In the genomic region with DNA sequence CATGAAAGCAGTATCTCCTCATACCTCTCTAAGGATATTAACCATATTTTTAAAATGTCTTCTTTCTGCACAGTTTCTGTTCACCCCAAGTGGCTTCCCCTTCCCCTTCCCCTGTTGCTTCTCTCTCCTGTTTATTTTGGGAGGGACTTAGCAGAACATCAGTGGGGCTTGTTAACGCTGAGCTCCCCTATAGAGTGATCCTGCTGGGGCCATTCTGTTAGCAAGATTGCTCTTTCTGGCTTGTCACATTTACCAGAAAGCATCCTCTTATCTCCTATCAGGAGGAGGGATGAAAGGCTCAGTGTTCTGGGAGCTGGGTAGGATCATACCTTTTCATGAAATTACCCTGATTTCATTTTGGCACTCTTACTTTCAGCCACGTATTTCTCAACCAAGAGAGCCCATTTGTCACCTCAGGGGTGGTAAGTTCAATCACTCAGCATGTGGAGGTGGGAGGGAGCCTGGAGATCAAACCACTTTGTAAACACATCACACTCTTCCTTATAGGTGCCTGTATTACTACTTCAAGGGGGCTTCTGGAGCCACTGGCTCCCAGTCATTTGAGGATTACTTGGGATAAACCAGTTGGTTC, we compare ENCODE assay signal across 22 cellular contexts. TPM values are rescaled to one million over a fixed set of nuclear protein-coding genes. Genes with fewer than 3 reads are reported as not detected.
DNase-seq lines count a peak whose midpoint lies in the region; ATAC-seq and TF ChIP-seq lines count a peak whose summit lies in the region.
"Had no signal": no experiment of that assay in that cellular context is flagged by ENCODE, and none has a peak within 500 bp of the region (broad histone marks: within the 10 kb centered on the region; RNA-seq: fewer than 3 reads in every experiment).

No MANE protein-coding gene starts in this region.

- H3K9me3 Mint-ChIP-seq in stimulated activated naive CD8-positive, alpha-beta T cell treated with anti-CD3 and anti-CD28 coated beads, Interleukin-15, Interleukin-2, amounts not matched to agents 100 ng/mL and 50 ng/mL, for 24 hours: no peaks in the 10 kb centered on the region
- H3K9me3 Mint-ChIP-seq in mesothelial cell of epicardium: peaks cover 11% of the 10 kb centered on the region
- H3K9me3 Mint-ChIP-seq: H9 had no signal

- peaks cover 12% of the 10 kb centered on the region for H3K27me3 Mint-ChIP-seq in stimulated activated naive CD8-positive, alpha-beta T cell treated with anti-CD3 and anti-CD28 coated beads, Interleukin-15, Interleukin-2, amounts not matched to agents 100 ng/mL and 50 ng/mL, for 24 hours
- no peaks in the 10 kb centered on the region for H3K27me3 Mint-ChIP-seq in mesothelial cell of epicardium (ENCODE audit: low read depth)

- H3K9me3 ChIP-seq in ectodermal cell (ENCODE audit: control insufficient read depth, low read length) (peaks cover 2% of the 10 kb centered on the region), prostate gland (no peaks in the 10 kb centered on the region), tibial artery (no peaks in the 10 kb centered on the region)
- H3K9me3 ChIP-seq: BE2C had no signal

- no peak for ATAC-seq in stimulated activated naive CD8-positive, alpha-beta T cell treated with anti-CD3 and anti-CD28 coated beads, Interleukin-15, Interleukin-2, amounts not matched to agents 100 U/mL and 50 U/mL, for 24 hours
- no peak for ATAC-seq in GM21737 (IDR thresholded peaks at IDR 0.05; ENCODE audit: unreplicated experiment)

- H3K27me3 ChIP-seq in ectodermal cell (ENCODE audit: control insufficient read depth, insufficient read depth, low read length, poor library complexity, severe bottlenecking): peaks cover 12% of the 10 kb centered on the region
- no peaks in the 10 kb centered on the region for H3K27me3 ChIP-seq in prostate gland (replicated peaks; ENCODE audit: insufficient read depth)
- no peaks in the 10 kb centered on the region for H3K27me3 ChIP-seq in tibial artery
- H3K27me3 ChIP-seq: BE2C had no signal

- H3K4me3 ChIP-seq in ectodermal cell (ENCODE audit: insufficient read depth, low read depth, low read length): no peak overlapping the region
- no peak overlapping the region for H3K4me3 ChIP-seq in prostate gland
- H3K4me3 ChIP-seq in tibial artery: no peak overlapping the region
- H3K4me3 ChIP-seq: SK-N-MC had no signal

- TF ChIP-seq POLR2A in prostate gland (IDR thresholded peaks at IDR 0.05): no peak

- H3K4me1 ChIP-seq in ectodermal cell (ENCODE audit: control insufficient read depth, insufficient read depth, low read length): no peaks in the 10 kb centered on the region
- no peaks in the 10 kb centered on the region for H3K4me1 ChIP-seq in prostate gland (replicated peaks)
- no peaks in the 10 kb centered on the region for H3K4me1 ChIP-seq in tibial artery
- H3K4me1 ChIP-seq: BE2C had no signal

- TF ChIP-seq CTCF in mesothelial cell of epicardium (IDR thresholded peaks at IDR 0.05; ENCODE audit: unreplicated experiment): no peak
- TF ChIP-seq CTCF in prostate gland (IDR thresholded peaks at IDR 0.05): no peak
- no peak for TF ChIP-seq CTCF in tibial artery (IDR thresholded peaks at IDR 0.05)

- no peak for DNase-seq in stimulated activated naive CD8-positive, alpha-beta T cell treated with anti-CD3 and anti-CD28 coated beads, Interleukin-15, Interleukin-2, amounts not matched to agents 100 U/mL and 50 U/mL, for 24 hours
- DNase-seq in mesothelial cell of epicardium (ENCODE audit: low spot score in 2 of 2, unreplicated experiment in 2 of 2): no peak
- no peak for DNase-seq in prostate gland (ENCODE audit: low spot score)
- no peak for DNase-seq in tibial artery
- DNase-seq: BE2C; DMS53; GF-D8; H9; KG1; NCI-H1092; NCI-H1436; NCI-H2029 treated with DMSO at 0.1 percent for 48 hours; NCI-H226; NCI-H524; NCI-H774; NK-92 treated with Interleukin-12 subunit alpha and Interleukin-12 subunit beta, amount 100 ng/mL, for 24 hours; SHP77 treated with DMSO at 0.1 percent for 48 hours had no signal

- WGBS in ectodermal cell, 2 experiments: 3 to 6% methylated on average over 2 of the region's 2 CpGs
- WGBS in prostate gland: 57% methylated on average over 2 of the region's 2 CpGs

- H3K36me3 Mint-ChIP-seq in stimulated activated naive CD8-positive, alpha-beta T cell treated with anti-CD3 and anti-CD28 coated beads, Interleukin-15, Interleukin-2, amounts not matched to agents 100 ng/mL and 50 ng/mL, for 24 hours (ENCODE audit: low read depth): no peaks in the 10 kb centered on the region
- peaks cover 6% of the 10 kb centered on the region for H3K36me3 Mint-ChIP-seq in mesothelial cell of epicardium

- H3K4me1 Mint-ChIP-seq in stimulated activated naive CD8-positive, alpha-beta T cell treated with anti-CD3 and anti-CD28 coated beads, Interleukin-15, Interleukin-2, amounts not matched to agents 100 ng/mL and 50 ng/mL, for 24 hours (ENCODE audit: low read depth): no peaks in the 10 kb centered on the region
- peaks cover 36% of the 10 kb centered on the region for H3K4me1 Mint-ChIP-seq in mesothelial cell of epicardium

- no peaks in the 10 kb centered on the region for H3K36me3 ChIP-seq in ectodermal cell (ENCODE audit: control insufficient read depth, insufficient read depth, low read length)
- H3K36me3 ChIP-seq in prostate gland: no peaks in the 10 kb centered on the region
- H3K36me3 ChIP-seq in tibial artery: no peaks in the 10 kb centered on the region
- H3K36me3 ChIP-seq: BE2C had no signal

- H3K27ac Mint-ChIP-seq in stimulated activated naive CD8-positive, alpha-beta T cell treated with anti-CD3 and anti-CD28 coated beads, Interleukin-15, Interleukin-2, amounts not matched to agents 100 ng/mL and 50 ng/mL, for 24 hours: peak overlapping the region; percentile 12
- H3K27ac Mint-ChIP-seq in mesothelial cell of epicardium: peak overlapping the region; percentile 14
- H3K27ac Mint-ChIP-seq: H9 had no signal

- H3K27ac ChIP-seq in ectodermal cell (ENCODE audit: insufficient read depth, low read depth, low read length, poor library complexity, severe bottlenecking) (peak overlapping the region; percentile 9), prostate gland (no peak overlapping the region), tibial artery (no peak overlapping the region)
- H3K27ac ChIP-seq: RWPE1, SK-N-MC had no signal

- intact Hi-C loops in prostate gland (cut with DNase I): no loop called here
- intact Hi-C loops in tibial artery (cut with DNase I; ENCODE audit: low total_unique reads): no loop called here

- no peak overlapping the region for H3K4me3 Mint-ChIP-seq in stimulated activated naive CD8-positive, alpha-beta T cell treated with anti-CD3 and anti-CD28 coated beads, Interleukin-15, Interleukin-2, amounts not matched to agents 100 ng/mL and 50 ng/mL, for 24 hours
- H3K4me3 Mint-ChIP-seq in mesothelial cell of epicardium: no peak overlapping the region
- H3K4me3 Mint-ChIP-seq: H9 had no signal

RNA-seq across cellular contexts. Expression of gene NXNL2, which starts 16.7 kb away (rescaled TPM):
- polyA plus RNA-seq in ectodermal cell (2013, experiment 1 of 4): 0.46 TPM
- polyA plus RNA-seq in ectodermal cell (2013, experiment 2 of 4): 0.34 TPM
- not detected for polyA plus RNA-seq in ectodermal cell (2013, experiment 3 of 4)
- 0.53 TPM for polyA plus RNA-seq in ectodermal cell (2013, experiment 4 of 4)
- 2.0 to 2.6 TPM (median 2.2 TPM) in 3 replicates for total RNA-seq in mesothelial cell of epicardium
- 1 to 10 TPM in 1 of 2 donors, under 1 TPM in 1; 0.68 to 1.9 TPM for total RNA-seq in prostate gland
